ENCODE assay signal across 15 cellular contexts in the genomic region with DNA sequence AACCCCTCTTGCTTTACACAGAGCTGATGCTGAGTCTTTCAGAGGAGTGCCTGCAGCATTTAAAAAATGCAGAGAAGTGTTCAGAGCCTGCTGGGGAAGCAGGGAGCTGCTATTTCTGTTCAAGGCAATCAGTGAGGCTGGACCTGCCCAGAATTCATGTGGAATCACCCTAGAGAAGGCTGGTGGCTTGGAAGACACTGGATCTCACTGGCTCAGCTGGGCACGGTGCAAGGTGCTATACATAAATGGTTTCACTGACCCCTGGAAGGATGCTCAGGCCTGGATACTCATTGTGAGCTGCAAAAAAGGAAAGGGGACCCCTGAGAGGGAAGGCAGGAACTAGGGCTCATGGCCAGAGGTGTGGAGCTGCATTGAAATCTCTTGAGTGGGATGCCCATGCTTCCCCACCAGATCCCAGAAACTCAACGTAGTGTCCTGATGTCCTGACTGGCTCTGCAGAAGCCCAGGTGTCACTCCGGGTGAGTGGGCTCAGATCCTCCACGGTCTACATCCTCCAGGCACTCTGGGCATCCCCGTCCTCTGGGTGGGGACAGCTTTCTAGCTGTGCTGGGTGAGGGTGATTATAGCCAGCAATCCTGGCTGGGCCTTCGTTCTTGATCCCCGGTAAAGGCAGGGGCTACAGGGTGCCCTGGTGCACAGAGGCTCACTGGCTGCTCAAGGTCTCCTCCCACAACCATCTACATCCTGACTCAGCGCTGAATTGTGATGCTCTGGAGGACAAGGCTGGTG.
DNase-seq lines count a peak whose midpoint lies in the region; ATAC-seq, FAIRE-seq and TF ChIP-seq lines count a peak whose summit lies in the region.
"Had no signal": no experiment of that assay in that cellular context is flagged by ENCODE, and none has a peak within 500 bp of the region (broad histone marks: within the 10 kb centered on the region; RNA-seq: fewer than 3 reads in every experiment).

No MANE protein-coding gene starts in this region.

- H3K27ac ChIP-seq in HepG2 (ENCODE audit: extremely low read length, insufficient read depth, low read length): no peak overlapping the region

- POLR2A ChIA-PET in HepG2 (lab: Yijun Ruan, JAX): no interaction called here

- H3K4me3 Mint-ChIP-seq in stimulated activated naive CD8-positive, alpha-beta T cell treated with anti-CD3 and anti-CD28 coated beads, Interleukin-15, amount 100 ng/mL, for 72 hours: no peak overlapping the region
- no peak overlapping the region for H3K4me3 Mint-ChIP-seq in stimulated activated naive B cell treated with anti-CD40 and anti-IgM and Interleukin-4, amounts not matched to agents 10 μg/mL and 1 μg/mL and 100 μg/mL, for 72 hours
- H3K4me3 Mint-ChIP-seq: B cell; CD4-positive, alpha-beta T cell had no signal

- no peak overlapping the region for H3K9ac ChIP-seq in HepG2 (ENCODE audit: insufficient read depth, low read depth, low read length)

- H3K36me3 Mint-ChIP-seq in stimulated activated naive B cell treated with anti-CD40 and anti-IgM and Interleukin-4, amounts not matched to agents 10 μg/mL and 1 μg/mL and 100 μg/mL, for 72 hours: no peaks in the 10 kb centered on the region

- intact Hi-C loops in HepG2 (cut with micrococcal nuclease; ENCODE audit: unreplicated experiment): no loop called here
- intact Hi-C loops in posterior vena cava (cut with DNase I): loop anchor here in 1 of 2 donors (1.0 kb wide), 1 partner anchor 37 kb away; no protein-coding TSS in a partner anchor
- intact Hi-C loops in lower leg skin (cut with DNase I; ENCODE audit: low total_unique reads): no loop called here

- H4K20me1 ChIP-seq in HepG2 (ENCODE audit: insufficient read depth, low read length): no peaks in the 10 kb centered on the region

- H3K27me3 ChIP-seq in HepG2 (ENCODE audit: control insufficient read depth in 1 of 2, insufficient read depth in 2 of 2, low read length in 2 of 2): no peaks in the 10 kb centered on the region

- CTCF ChIA-PET in HepG2 (lab: Yijun Ruan, JAX; ENCODE audit: low intra/inter-chr PET ratio, low total read pairs): no interaction called here

- no peak for TF ChIP-seq RAD21 in HepG2 (CRISPR knock-in tag; IDR thresholded peaks at IDR 0.05)

- FAIRE-seq in HepG2 (lab: Jason Lieb, UNC): no peak
- FAIRE-seq: H54 had no signal

- no peak overlapping the region for H3K4me2 ChIP-seq in HepG2 (ENCODE audit: low read depth, low read length)

- H3K4me1 Mint-ChIP-seq in stimulated activated naive CD8-positive, alpha-beta T cell treated with anti-CD3 and anti-CD28 coated beads, Interleukin-15, amount 100 ng/mL, for 72 hours: peaks cover 5% of the 10 kb centered on the region
- H3K4me1 Mint-ChIP-seq in stimulated activated naive B cell treated with anti-CD40 and anti-IgM and Interleukin-4, amounts not matched to agents 10 μg/mL and 1 μg/mL and 100 μg/mL, for 72 hours: peaks cover 16 to 39% of the 10 kb centered on the region in 2 donors

- DNase-seq in stimulated activated naive CD8-positive, alpha-beta T cell treated with anti-CD3 and anti-CD28 coated beads, Interleukin-15, amount 100 ng/mL, for 72 hours: no peak
- no peak for DNase-seq in stimulated activated naive CD8-positive, alpha-beta T cell treated with anti-CD3 and anti-CD28 coated beads, Interleukin-15, Interleukin-2, amounts not matched to agents 100 U/mL and 50 U/mL, for 24 hours
- DNase-seq in HepG2 (ENCODE audit: low spot score) (no peak), posterior vena cava (ENCODE audit: low spot score) (peak; percentile 62), lower leg skin (ENCODE audit: low spot score in 2 of 2) (no peak), T1000 (lab: John Stamatoyannopoulos, UW) (no peak), hypothalamus (lab: John Stamatoyannopoulos, UW) (no peak)
- no peak for DNase-seq in stimulated activated naive B cell treated with anti-CD40 and anti-IgM and Interleukin-4, amounts not matched to agents 10 μg/mL and 1 μg/mL and 100 μg/mL, for 72 hours
- DNase-seq: C1 segment of cervical spinal cord; Calu3; CD4-positive, alpha-beta T cell; DMS 273 treated with DMSO at 0.1 percent for 48 hours had no signal

- no peaks in the 10 kb centered on the region for H3K27me3 Mint-ChIP-seq in stimulated activated naive CD8-positive, alpha-beta T cell treated with anti-CD3 and anti-CD28 coated beads, Interleukin-15, amount 100 ng/mL, for 72 hours
- H3K27me3 Mint-ChIP-seq in stimulated activated naive B cell treated with anti-CD40 and anti-IgM and Interleukin-4, amounts not matched to agents 10 μg/mL and 1 μg/mL and 100 μg/mL, for 72 hours: no peaks in the 10 kb centered on the region
- H3K27me3 Mint-ChIP-seq: B cell; CD4-positive, alpha-beta T cell had no signal

- H3K4me3 ChIP-seq in HepG2 (replicated peaks in 1 of 3; ENCODE audit: insufficient read depth in 1 of 3, low read depth in 2 of 3, low read length in 3 of 3) (no peak overlapping the region), lower leg skin (ENCODE audit: low read depth, poor library complexity, severe bottlenecking) (no peak overlapping the region)

- no peaks in the 10 kb centered on the region for H3K36me3 ChIP-seq in HepG2 (replicated peaks in 1 of 2; ENCODE audit: control insufficient read depth in 1 of 2, insufficient read depth in 2 of 2, low read length in 2 of 2)

- BruUV-seq in HepG2 (replicated peaks; lab: Mats Ljungman, UMichigan): no TSS peak

- ATAC-seq in stimulated activated naive CD8-positive, alpha-beta T cell treated with anti-CD3 and anti-CD28 coated beads, Interleukin-15, amount 100 ng/mL, for 72 hours: peak; percentile 15
- ATAC-seq in stimulated activated naive CD8-positive, alpha-beta T cell treated with anti-CD3 and anti-CD28 coated beads, Interleukin-15, Interleukin-2, amounts not matched to agents 100 U/mL and 50 U/mL, for 24 hours: no peak
- ATAC-seq in HepG2: peak; percentile 43
- ATAC-seq in stimulated activated naive B cell treated with anti-CD40 and anti-IgM and Interleukin-4, amounts not matched to agents 10 μg/mL and 1 μg/mL and 100 μg/mL, for 72 hours (replicated peaks): no peak
- ATAC-seq: HCT116 had no signal

- in situ Hi-C loops in HepG2 (cut with HindIII; ENCODE audit: extremely low pct_ligation_motif_present, low pct_unique_long_range_greater_than_20kb): no loop called here

- TF ChIP-seq EP300 in HepG2 (IDR thresholded peaks at IDR 0.05; ENCODE audit: low read depth in 2 of 2, low read length in 2 of 2): no peak
- no peak for TF ChIP-seq EP300 in HepG2 (CRISPR knock-in tag; IDR thresholded peaks at IDR 0.05; ENCODE audit: borderline replicate concordance)

- no peaks in the 10 kb centered on the region for H3K9me3 ChIP-seq in HepG2 (ENCODE audit: low read length)

- H3K27ac Mint-ChIP-seq in stimulated activated naive CD8-positive, alpha-beta T cell treated with anti-CD3 and anti-CD28 coated beads, Interleukin-15, amount 100 ng/mL, for 72 hours: no peak overlapping the region
- H3K27ac Mint-ChIP-seq in stimulated activated naive B cell treated with anti-CD40 and anti-IgM and Interleukin-4, amounts not matched to agents 10 μg/mL and 1 μg/mL and 100 μg/mL, for 72 hours: peak overlapping the region; percentile 9
- H3K27ac Mint-ChIP-seq: CD4-positive, alpha-beta T cell had no signal

- H3K79me2 ChIP-seq in HepG2 (ENCODE audit: insufficient read depth, low read length): no peaks in the 10 kb centered on the region

- no peak overlapping the region for H2AFZ ChIP-seq in HepG2 (ENCODE audit: low read length)

- H3K4me1 ChIP-seq in HepG2 (ENCODE audit: insufficient read depth, low read length): peaks cover 11% of the 10 kb centered on the region; the same call in 1 of the 2 replicates

- no peak for TF ChIP-seq POLR2A in HepG2 (IDR thresholded peaks at IDR 0.05; ENCODE audit: insufficient read depth in 1 of 2, low read depth in 2 of 2, low read length in 2 of 2)
- TF ChIP-seq POLR2A in lower leg skin (IDR thresholded peaks at IDR 0.05): no peak

- H3K9me3 Mint-ChIP-seq in stimulated activated naive CD8-positive, alpha-beta T cell treated with anti-CD3 and anti-CD28 coated beads, Interleukin-15, amount 100 ng/mL, for 72 hours: no peaks in the 10 kb centered on the region
- H3K9me3 Mint-ChIP-seq in stimulated activated naive B cell treated with anti-CD40 and anti-IgM and Interleukin-4, amounts not matched to agents 10 μg/mL and 1 μg/mL and 100 μg/mL, for 72 hours: no peaks in the 10 kb centered on the region
- H3K9me3 Mint-ChIP-seq: CD4-positive, alpha-beta T cell had no signal

- WGBS in HepG2 (ENCODE audit: low lambda C conversion rate): 77% methylated on average over 8 of the region's 8 CpGs
- WGBS in lower leg skin, 2 donors: 95 to 97% methylated on average over 8 of the region's 8 CpGs

- TF ChIP-seq CTCF in HepG2 (CRISPR knock-in tag; IDR thresholded peaks at IDR 0.05) (no peak), lower leg skin (IDR thresholded peaks at IDR 0.05) (no peak)

TF ChIP-seq in HepG2, 621 proteins besides CTCF, POLR2A, EP300 and RAD21:
- TF ChIP-seq, protein P1, sequence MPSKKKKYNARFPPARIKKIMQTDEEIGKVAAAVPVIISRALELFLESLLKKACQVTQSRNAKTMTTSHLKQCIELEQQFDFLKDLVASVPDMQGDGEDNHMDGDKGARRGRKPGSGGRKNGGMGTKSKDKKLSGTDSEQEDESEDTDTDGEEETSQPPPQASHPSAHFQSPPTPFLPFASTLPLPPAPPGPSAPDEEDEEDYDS (CRISPR knock-in tag; IDR thresholded peaks at IDR 0.05): no peak
- no peak for TF ChIP-seq JUN (CRISPR knock-in tag; IDR thresholded peaks at IDR 0.05)
- no peak for TF ChIP-seq SALL2 (CRISPR knock-in tag; IDR thresholded peaks at IDR 0.05)
- TF ChIP-seq NR2C2 (CRISPR knock-in tag; IDR thresholded peaks at IDR 0.05; ENCODE audit: borderline replicate concordance): no peak
- TF ChIP-seq, protein P2, sequence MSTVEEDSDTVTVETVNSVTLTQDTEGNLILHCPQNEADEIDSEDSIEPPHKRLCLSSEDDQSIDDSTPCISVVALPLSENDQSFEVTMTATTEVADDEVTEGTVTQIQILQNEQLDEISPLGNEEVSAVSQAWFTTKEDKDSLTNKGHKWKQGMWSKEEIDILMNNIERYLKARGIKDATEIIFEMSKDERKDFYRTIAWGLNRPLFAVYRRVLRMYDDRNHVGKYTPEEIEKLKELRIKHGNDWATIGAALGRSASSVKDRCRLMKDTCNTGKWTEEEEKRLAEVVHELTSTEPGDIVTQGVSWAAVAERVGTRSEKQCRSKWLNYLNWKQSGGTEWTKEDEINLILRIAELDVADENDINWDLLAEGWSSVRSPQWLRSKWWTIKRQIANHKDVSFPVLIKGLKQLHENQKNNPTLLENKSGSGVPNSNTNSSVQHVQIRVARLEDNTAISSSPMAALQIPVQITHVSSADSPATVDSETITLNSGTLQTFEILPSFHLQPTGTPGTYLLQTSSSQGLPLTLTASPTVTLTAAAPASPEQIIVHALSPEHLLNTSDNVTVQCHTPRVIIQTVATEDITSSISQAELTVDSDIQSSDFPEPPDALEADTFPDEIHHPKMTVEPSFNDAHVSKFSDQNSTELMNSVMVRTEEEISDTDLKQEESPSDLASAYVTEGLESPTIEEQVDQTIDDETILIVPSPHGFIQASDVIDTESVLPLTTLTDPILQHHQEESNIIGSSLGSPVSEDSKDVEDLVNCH (CRISPR knock-in tag; IDR thresholded peaks at IDR 0.05): no peak
- no peak for TF ChIP-seq TEAD2 (CRISPR knock-in tag; IDR thresholded peaks at IDR 0.05)
- no peak for TF ChIP-seq ZNF747 (CRISPR knock-in tag; IDR thresholded peaks at IDR 0.05; ENCODE audit: borderline replicate concordance)
- TF ChIP-seq ZKSCAN8 (CRISPR knock-in tag; IDR thresholded peaks at IDR 0.05; ENCODE audit: borderline replicate concordance): no peak
TF ChIP-seq in HepG2: peak in this region for 0.

Comparison
In these comparisons a context has a peak if more than half of its experiments do, and no peak if none do; other contexts are left out.
1. ATAC-seq: peak in stimulated activated naive CD8-positive, alpha-beta T cell treated with anti-CD3 and anti-CD28 coated beads, Interleukin-15, amount 100 ng/mL, for 72 hours (single experiment) and HepG2 (single experiment); none in stimulated activated naive CD8-positive, alpha-beta T cell treated with anti-CD3 and anti-CD28 coated beads, Interleukin-15, Interleukin-2, amounts not matched to agents 100 U/mL and 50 U/mL, for 24 hours (single experiment) and stimulated activated naive B cell treated with anti-CD40 and anti-IgM and Interleukin-4, amounts not matched to agents 10 μg/mL and 1 μg/mL and 100 μg/mL, for 72 hours (0 of 2).